ENCODE assay signal across 28 cellular contexts in genomic region chr7:40979296-40979695, GRCh38.
DNase-seq lines count a peak whose midpoint lies in the region; ATAC-seq and TF ChIP-seq lines count a peak whose summit lies in the region.
"Had no signal": no experiment of that assay in that cellular context is flagged by ENCODE, and none has a peak within 500 bp of the region (broad histone marks: within the 10 kb centered on the region; RNA-seq: fewer than 3 reads in every experiment).

No MANE protein-coding gene starts in this region.

- no peak overlapping the region for H2BK20ac ChIP-seq in IMR-90 (ENCODE audit: low read depth, low read length)

- H3K79me1 ChIP-seq in IMR-90 (ENCODE audit: low read depth in 1 of 2, low read length in 2 of 2), result no peaks in the 10 kb centered on the region

- H4K91ac ChIP-seq in IMR-90 (ENCODE audit: insufficient read depth, low read depth, low read length), result no peak overlapping the region

- no peak for TF ChIP-seq RAD21 in IMR-90 (IDR thresholded peaks at IDR 0.05; ENCODE audit: low read length)

- H3K36me3 ChIP-seq in IMR-90 (ENCODE audit: control insufficient read depth, insufficient read depth, low read length), result no peaks in the 10 kb centered on the region
- H3K36me3 ChIP-seq: BE2C had no signal

- H3K4me2 ChIP-seq in IMR-90 (ENCODE audit: low read depth, low read length), result no peak overlapping the region

- H3K23ac ChIP-seq in IMR-90 (ENCODE audit: low read depth, low read length), result no peak overlapping the region

- no peak overlapping the region for H3K4me3 ChIP-seq in IMR-90 (ENCODE audit: insufficient read depth, low read depth, low read length)

- H4K5ac ChIP-seq in IMR-90 (ENCODE audit: low read depth, low read length), result no peak overlapping the region

- CTCF ChIA-PET in IMR-90 (lab: Yijun Ruan, JAX), result no interaction called here

- intact Hi-C loops in IMR-90 (cut with micrococcal nuclease), result no loop called here

- H3K4me1 ChIP-seq in IMR-90 (ENCODE audit: control insufficient read depth, insufficient read depth, low read length), result peaks cover 2% of the 10 kb centered on the region
- H3K4me1 ChIP-seq: BE2C had no signal

- H3K9me1 ChIP-seq in IMR-90 (ENCODE audit: insufficient read depth, low read length), result no peaks in the 10 kb centered on the region

- 0 out of 3 replicates have a peak overlapping the region, but pooled peaks have one; percentile 32 for H2BK15ac ChIP-seq in IMR-90 (ENCODE audit: low read depth, low read length)

- no peak overlapping the region for H2BK120ac ChIP-seq in IMR-90 (ENCODE audit: low read depth, low read length)

- DNase-seq in Daoy (ENCODE audit: low read depth), result peak; percentile 67
- DNase-seq in IMR-90, result peak; percentile 48
- peak; percentile 20 for DNase-seq in astrocyte of the hippocampus (ENCODE audit: low read depth, low spot score)
- peak; percentile 91 for DNase-seq in islet precursor cell
- DNase-seq in NCI-H510A treated with DMSO at 0.1 percent for 48 hours (lab: John Stamatoyannopoulos, UW), result no peak
- DNase-seq: 8988T; ACHN; BE2C; CD8-positive, alpha-beta memory T cell; DMS 273 treated with DMSO at 0.1 percent for 48 hours; DMS79; Karpas-422; NCI-H1092; NCI-H1417 treated with DMSO at 0.1 percent for 48 hours; NCI-H1694 treated with DMSO at 0.1 percent for 48 hours; NCI-H2081; NCI-H2171; NCI-H226; NCI-H510A; NK-92 treated with Interleukin-12 subunit alpha and Interleukin-12 subunit beta, amount 100 ng/mL, for 24 hours; PC-3; Right ventricle myocardium superior; RPMI8226; T-helper 1 cell had no signal

- no peak overlapping the region for H2AFZ ChIP-seq in IMR-90 (replicated peaks; ENCODE audit: low read length, poor library complexity)

- no peak overlapping the region for H3K27ac ChIP-seq in IMR-90 (ENCODE audit: insufficient read depth, low read length)

- TF ChIP-seq CTCF in IMR-90 (conservative IDR thresholded peaks at IDR 0.05; ENCODE audit: low read depth, low read length), result no peak

- dilution Hi-C loops in IMR-90 (cut with HindIII; ENCODE audit: low sequenced_read_pairs, unreplicated experiment), result no loop called here

- TF ChIP-seq POLR2A in IMR-90 (IDR thresholded peaks at IDR 0.05; ENCODE audit: low read depth, low read length), result no peak

- no peak overlapping the region for H2AK5ac ChIP-seq in IMR-90 (ENCODE audit: low read depth, low read length)

- peaks cover 2% of the 10 kb centered on the region; the same call in 1 of the 2 replicates for H3K27me3 ChIP-seq in IMR-90 (ENCODE audit: control insufficient read depth, insufficient read depth, low read length)
- H3K27me3 ChIP-seq: BE2C had no signal

- no peaks in the 10 kb centered on the region; the same call in 1 of the 2 replicates for H3K9me3 ChIP-seq in IMR-90 (ENCODE audit: control insufficient read depth, insufficient read depth, low read length)
- H3K9me3 ChIP-seq: BE2C had no signal

- no peak overlapping the region for H3K14ac ChIP-seq in IMR-90 (replicated peaks; ENCODE audit: low read depth, low read length)

- no peak overlapping the region for H2AK9ac ChIP-seq in IMR-90 (replicated peaks; ENCODE audit: low read depth, low read length, poor library complexity)

- in situ Hi-C loops in IMR-90 (cut with MboI; ENCODE audit: low sequenced_read_pairs), result no loop called here

- no peak overlapping the region for H3K4ac ChIP-seq in IMR-90 (ENCODE audit: low read depth, low read length)

- H4K20me1 ChIP-seq in IMR-90 (ENCODE audit: insufficient read depth, low read length), result no peaks in the 10 kb centered on the region

- 67% methylated on average over 5 of the region's 6 CpGs; no CpG with 5 or more reads in 1 of the 2 experiments for WGBS in IMR-90 (ENCODE audit: extremely low coverage in 2 of 2, insufficient read length in 1 of 2), 2 experiments

- H2BK5ac ChIP-seq in IMR-90 (ENCODE audit: low read depth, low read length, poor library complexity, severe bottlenecking), result no peak overlapping the region

- H3K9ac ChIP-seq in IMR-90 (ENCODE audit: low read depth, low read length), result no peak overlapping the region

- ATAC-seq in IMR-90 (ENCODE audit: low read depth), result no peak
- no peak for ATAC-seq in GM18870 (IDR thresholded peaks at IDR 0.05; ENCODE audit: unreplicated experiment)
- ATAC-seq in GM18868 (IDR thresholded peaks at IDR 0.05; ENCODE audit: unreplicated experiment), result no peak
- ATAC-seq in GM19463 (IDR thresholded peaks at IDR 0.05; ENCODE audit: unreplicated experiment), result no peak
- ATAC-seq: HCT116, PC-3 had no signal

- no peak overlapping the region for H4K8ac ChIP-seq in IMR-90 (ENCODE audit: low read depth in 2 of 2, low read length in 2 of 2)

- BruUV-seq in IMR-90 (replicated peaks; lab: Mats Ljungman, UMichigan), result no TSS peak

- POLR2A ChIA-PET in IMR-90 (lab: Charles Lee; ENCODE audit: unreplicated experiment), result no interaction called here

- H3K18ac ChIP-seq in IMR-90 (ENCODE audit: low read depth, low read length), result no peak overlapping the region

- H3K56ac ChIP-seq in IMR-90 (ENCODE audit: extremely low read depth, insufficient read depth, low read length), result no peak overlapping the region

TF ChIP-seq in IMR-90, 13 proteins besides CTCF, POLR2A, EP300 and RAD21:
- TF ChIP-seq BHLHE40 (IDR thresholded peaks at IDR 0.05; ENCODE audit: low read depth, low read length), result no peak
- TF ChIP-seq RFX5 (IDR thresholded peaks at IDR 0.05; ENCODE audit: low read depth, low read length), result no peak
- no peak for TF ChIP-seq MXI1 (IDR thresholded peaks at IDR 0.05; ENCODE audit: borderline replicate concordance, low read depth, low read length)
- TF ChIP-seq SMC3 (IDR thresholded peaks at IDR 0.05; ENCODE audit: low read depth, low read length), result no peak
- TF ChIP-seq MAZ (IDR thresholded peaks at IDR 0.05; ENCODE audit: borderline replicate concordance, low read depth, low read length), result no peak
- no peak for TF ChIP-seq MAFK (IDR thresholded peaks at IDR 0.05; ENCODE audit: low read depth, low read length)
- TF ChIP-seq CHD1 (IDR thresholded peaks at IDR 0.05; ENCODE audit: low read depth, low read length), result no peak
- no peak for TF ChIP-seq NFE2L2 (IDR thresholded peaks at IDR 0.05; ENCODE audit: low read depth, low read length)
- no peak for TF ChIP-seq USF2 (IDR thresholded peaks at IDR 0.05; ENCODE audit: low read depth, low read length)
- TF ChIP-seq ELK1 (IDR thresholded peaks at IDR 0.05; ENCODE audit: borderline replicate concordance, low read depth, low read length), result no peak
- no peak for TF ChIP-seq CEBPB (IDR thresholded peaks at IDR 0.05; ENCODE audit: low read depth, low read length)
- no peak for TF ChIP-seq RCOR1 (IDR thresholded peaks at IDR 0.05; ENCODE audit: insufficient replicate concordance, low read length)
- no peak for TF ChIP-seq FOS (IDR thresholded peaks at IDR 0.05; ENCODE audit: low read depth, low read length)
